Comparison of ENCODE assay signal across 14 cellular contexts in the genomic region with DNA sequence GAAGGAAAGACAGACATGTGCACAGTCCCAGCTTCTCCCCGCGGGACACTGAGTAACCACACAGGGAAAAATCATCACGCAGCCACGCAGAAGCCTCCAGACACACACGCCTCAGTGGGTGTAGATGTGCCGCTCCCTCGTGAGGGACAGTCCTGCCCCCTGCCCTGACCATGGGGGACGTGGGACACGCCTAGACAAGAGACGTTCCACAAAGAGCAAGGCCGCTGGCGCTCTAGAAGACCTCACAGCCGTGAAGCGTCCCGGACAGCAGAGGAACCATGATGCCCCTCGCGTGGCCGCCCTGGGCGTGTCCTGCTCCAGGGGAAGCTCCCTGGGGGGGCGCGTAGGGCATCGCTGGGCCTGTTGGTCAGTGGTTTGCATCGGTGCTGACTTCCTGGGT.
"Had no signal": no experiment of that assay in that cellular context is flagged by ENCODE, and none has a peak within 500 bp of the region (broad histone marks: within the 10 kb centered on the region; RNA-seq: fewer than 3 reads in every experiment).

No MANE protein-coding gene starts in this region.

- H3K27me3 ChIP-seq: foreskin keratinocyte had no signal

- H3K4me1 ChIP-seq: foreskin keratinocyte had no signal

- H3K27me3 Mint-ChIP-seq: activated naive CD8-positive, alpha-beta T cell treated with anti-CD3 and anti-CD28 coated beads, Interleukin-2, amount 50 U/mL, for 24 hours; T-cell; type B pancreatic cell had no signal

- H3K27ac ChIP-seq: foreskin keratinocyte, SK-N-MC, VCaP had no signal

- DNase-seq: activated CD4-positive, alpha-beta T cell treated with anti-CD3 and anti-CD28 coated beads for 4 hours; activated naive CD8-positive, alpha-beta T cell treated with anti-CD3 and anti-CD28 coated beads, Interleukin-2, amount 50 U/mL, for 24 hours; activated T-cell treated with anti-CD3 and anti-CD28 coated beads for 4 hours; foreskin keratinocyte; stimulated activated naive CD4-positive, alpha-beta T cell; substantia nigra; T-cell; T1000 had no signal

- H3K9me3 Mint-ChIP-seq: activated naive CD8-positive, alpha-beta T cell treated with anti-CD3 and anti-CD28 coated beads, Interleukin-2, amount 50 U/mL, for 24 hours; T-cell; type B pancreatic cell had no signal

- ATAC-seq: activated naive CD8-positive, alpha-beta T cell treated with anti-CD3 and anti-CD28 coated beads, Interleukin-2, amount 50 U/mL, for 24 hours; foreskin keratinocyte; right cardiac atrium; T-cell had no signal

- H3K4me3 Mint-ChIP-seq: activated naive CD8-positive, alpha-beta T cell treated with anti-CD3 and anti-CD28 coated beads, Interleukin-2, amount 50 U/mL, for 24 hours; T-cell; type B pancreatic cell had no signal

- H3K4me3 ChIP-seq: SK-N-MC had no signal

- H3K27ac Mint-ChIP-seq: activated naive CD8-positive, alpha-beta T cell treated with anti-CD3 and anti-CD28 coated beads, Interleukin-2, amount 50 U/mL, for 24 hours; activated T-helper 2 cell treated with anti-CD3 and anti-CD28 coated beads, Interferon-gamma antibody, Interleukin-2, Interleukin-4, amounts not matched to agents 10 μg/mL and 5 μg/mL and 100 μg/mL, durations not matched to agents 14 hours and 24 hours and 36 hours; progenitor cell of endocrine pancreas; T-cell; type B pancreatic cell had no signal
